Comparison of ENCODE assay signal across 13 cellular contexts in the genomic region with DNA sequence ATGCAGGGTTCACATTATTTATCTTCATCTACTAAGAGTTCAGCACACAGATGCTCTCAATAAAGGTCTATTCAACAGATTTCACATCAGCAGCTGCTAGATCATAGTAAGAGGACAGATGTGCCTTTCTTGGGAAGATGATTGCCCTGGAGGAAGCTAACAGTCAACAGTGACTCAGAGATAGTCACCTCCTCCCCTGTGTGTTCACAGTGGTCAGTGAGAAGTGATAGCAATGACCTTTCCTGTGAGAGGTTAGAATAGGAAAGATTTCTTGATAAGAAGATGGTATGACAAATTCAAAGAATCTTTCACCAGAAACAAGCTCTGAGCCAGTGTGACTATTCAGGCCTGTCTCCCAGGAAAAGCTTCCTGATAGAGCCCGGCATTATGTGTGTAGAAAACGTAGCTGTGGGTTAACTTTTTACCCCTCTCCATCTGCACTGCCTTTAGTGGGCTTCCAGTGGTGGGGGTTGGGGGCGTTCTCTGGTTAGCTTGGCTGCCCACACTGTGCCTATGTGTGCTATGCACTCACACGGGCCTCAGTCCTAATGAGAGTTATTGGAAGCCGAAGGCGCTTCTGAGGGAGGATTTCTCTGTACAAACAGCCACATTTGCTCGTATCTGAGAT.
DNase-seq lines count a peak whose midpoint lies in the region; ATAC-seq, FAIRE-seq and TF ChIP-seq lines count a peak whose summit lies in the region.
"Had no signal": no experiment of that assay in that cellular context is flagged by ENCODE, and none has a peak within 500 bp of the region (broad histone marks: within the 10 kb centered on the region; RNA-seq: fewer than 3 reads in every experiment).

No MANE protein-coding gene starts in this region.

- H4K91ac ChIP-seq in trophoblast cell (ENCODE audit: low read depth, low read length), result no peak overlapping the region

- H3K36me3 ChIP-seq in endothelial cell of umbilical vein (ENCODE audit: control insufficient read depth in 2 of 2, extremely low read depth in 1 of 2, insufficient read depth in 2 of 2, low read length in 2 of 2) (no peaks in the 10 kb centered on the region), trophoblast cell (ENCODE audit: control insufficient read depth in 1 of 2, insufficient read depth in 2 of 2, low read length in 2 of 2) (no peaks in the 10 kb centered on the region)
- H3K36me3 ChIP-seq: uterus had no signal

- peak; percentile 75 for FAIRE-seq in endothelial cell of umbilical vein (lab: Jason Lieb, UNC)
- FAIRE-seq: G401.6, kidney had no signal

- CTCF ChIA-PET in endothelial cell of umbilical vein (lab: Charles Lee), result interaction anchor here (0.8 to 2.0 kb wide), 4 partner anchors 16 to 500 kb away, joined by 3 to 5 read pairs (median 4); no protein-coding TSS in a partner anchor

- no peak overlapping the region for H2AFZ ChIP-seq in endothelial cell of umbilical vein (ENCODE audit: low read depth, low read length)
- H2AFZ ChIP-seq in trophoblast cell (ENCODE audit: insufficient read depth, low read length, poor library complexity), result no peak overlapping the region
- H2AFZ ChIP-seq: parathyroid adenoma had no signal

- POLR2A ChIA-PET in endothelial cell of umbilical vein (lab: Charles Lee), result no interaction called here

- no peak overlapping the region for H3K4ac ChIP-seq in trophoblast cell (ENCODE audit: low read depth, low read length)

- no peak overlapping the region for H3K14ac ChIP-seq in trophoblast cell (ENCODE audit: low read length)

- TF ChIP-seq CTCF in endothelial cell of umbilical vein (IDR thresholded peaks at IDR 0.05; ENCODE audit: extremely low read depth in 1 of 2, insufficient read depth in 1 of 2, low read depth in 1 of 2, low read length in 2 of 2), result no peak

- no peak overlapping the region for H3K18ac ChIP-seq in trophoblast cell (ENCODE audit: low read length)

- H3K9me1 ChIP-seq in endothelial cell of umbilical vein (replicated peaks; ENCODE audit: control insufficient read depth, extremely low read depth, insufficient read depth, low read length), result no peaks in the 10 kb centered on the region

- no peak overlapping the region for H2AK5ac ChIP-seq in trophoblast cell (ENCODE audit: low read length)

- WGBS in trophoblast cell (ENCODE audit: extremely low coverage, insufficient coverage, insufficient read length), result no CpG with 5 or more reads among the region's 7 CpGs

- peaks cover 7% of the 10 kb centered on the region for H3K4me1 ChIP-seq in endothelial cell of umbilical vein (ENCODE audit: control insufficient read depth, extremely low read depth, insufficient read depth, low read length)
- peaks cover 15 to 16% of the 10 kb centered on the region in 2 experiments for H3K4me1 ChIP-seq in trophoblast cell (ENCODE audit: control insufficient read depth in 1 of 2, insufficient read depth in 2 of 2, low read length in 2 of 2)
- H3K4me1 ChIP-seq: parathyroid adenoma, uterus had no signal

- H3K27ac ChIP-seq in endothelial cell of umbilical vein (ENCODE audit: insufficient read depth, low read depth, low read length), result no peak overlapping the region
- H3K27ac ChIP-seq in trophoblast cell (ENCODE audit: low read depth, low read length), result peak overlapping the region; percentile 29
- H3K27ac ChIP-seq: parathyroid adenoma, uterus had no signal

- H3K9me3 ChIP-seq in endothelial cell of umbilical vein (replicated peaks; ENCODE audit: control insufficient read depth, insufficient read depth, low read length) (no peaks in the 10 kb centered on the region), trophoblast cell (ENCODE audit: insufficient read depth, low read depth, low read length) (no peaks in the 10 kb centered on the region)
- H3K9me3 ChIP-seq: uterus had no signal

- no peak for ATAC-seq in GM21515 (IDR thresholded peaks at IDR 0.05; ENCODE audit: unreplicated experiment)

- H2BK12ac ChIP-seq in trophoblast cell (ENCODE audit: low read length), result no peak overlapping the region

- intact Hi-C loops in endothelial cell of umbilical vein (cut with micrococcal nuclease), result no loop called here

- H4K8ac ChIP-seq in trophoblast cell (ENCODE audit: low read depth, low read length), result peak overlapping the region; percentile 51

- H3K4me2 ChIP-seq in endothelial cell of umbilical vein (ENCODE audit: insufficient read depth, low read length), result peak overlapping the region; percentile 8
- H3K4me2 ChIP-seq in trophoblast cell (ENCODE audit: low read length), result no peak overlapping the region

- no peak overlapping the region for H3K9ac ChIP-seq in endothelial cell of umbilical vein (replicated peaks; ENCODE audit: extremely low read depth, insufficient read depth, low read length)
- H3K9ac ChIP-seq in trophoblast cell (ENCODE audit: low read length), result no peak overlapping the region
- H3K9ac ChIP-seq: parathyroid adenoma had no signal

- BruUV-seq in endothelial cell of umbilical vein (replicated peaks; lab: Mats Ljungman, UMichigan), result no TSS peak

- no peaks in the 10 kb centered on the region for H3K27me3 ChIP-seq in endothelial cell of umbilical vein (ENCODE audit: control insufficient read depth in 2 of 2, insufficient read depth in 2 of 2, low read length in 2 of 2)
- no peaks in the 10 kb centered on the region for H3K27me3 ChIP-seq in trophoblast cell (ENCODE audit: insufficient read depth, low read length)
- H3K27me3 ChIP-seq: uterus had no signal

- H3K4me3 ChIP-seq in endothelial cell of umbilical vein (replicated peaks in 1 of 3; ENCODE audit: insufficient read depth in 1 of 3, low read depth in 1 of 3, low read length in 3 of 3) (no peak overlapping the region), trophoblast cell (ENCODE audit: low read depth, low read length) (no peak overlapping the region)
- H3K4me3 ChIP-seq: uterus had no signal

- H4K20me1 ChIP-seq in endothelial cell of umbilical vein (replicated peaks; ENCODE audit: control insufficient read depth, extremely low read depth, insufficient read depth, low read length), result no peaks in the 10 kb centered on the region

- dilution Hi-C loops in endothelial cell of umbilical vein (cut with MboI; ENCODE audit: extremely low pct_ligation_motif_present, low sequenced_read_pairs), result no loop called here

- H3K79me2 ChIP-seq in endothelial cell of umbilical vein (ENCODE audit: control insufficient read depth, insufficient read depth, low read length), result no peaks in the 10 kb centered on the region
- H3K79me2 ChIP-seq in trophoblast cell (ENCODE audit: control insufficient read depth, insufficient read depth, low read length, poor library complexity), result peaks cover 2% of the 10 kb centered on the region
- H3K79me2 ChIP-seq: parathyroid adenoma had no signal

- H3K23ac ChIP-seq in trophoblast cell (ENCODE audit: low read length), result no peak overlapping the region

- H3K79me1 ChIP-seq in trophoblast cell (ENCODE audit: low read length), result peaks cover 2% of the 10 kb centered on the region

- no peak overlapping the region for H2BK120ac ChIP-seq in trophoblast cell (ENCODE audit: insufficient read depth, low read length, poor library complexity)

- peak; percentile 42 for DNase-seq in GM04503 (ENCODE audit: low read depth)
- peak; percentile 22 for DNase-seq in OCI-M1 (lab: John Stamatoyannopoulos, UW)
- DNase-seq in endothelial cell of umbilical vein (ENCODE audit: low read depth, low spot score), result peak; percentile 26
- peak; percentile 80 to 90 for DNase-seq in trophoblast cell
- DNase-seq in superior temporal gyrus (ENCODE audit: extremely low spot score), result no peak
- no peak for DNase-seq in NCI-H1092 (lab: John Stamatoyannopoulos, UW)
- DNase-seq: activated CD4-positive, alpha-beta T cell treated with anti-CD3 and anti-CD28 coated beads, Interleukin-2, amount 10 ng/mL, durations not matched to agents 24 days and 14 days; kidney; NCI-H1436 treated with DMSO at 0.1 percent for 48 hours; uterus had no signal

- no peak overlapping the region for H4K12ac ChIP-seq in trophoblast cell (ENCODE audit: low read depth, low read length)

- TF ChIP-seq POLR2A in endothelial cell of umbilical vein (IDR thresholded peaks at IDR 0.05; ENCODE audit: low read depth, low read length), result no peak

- H2BK5ac ChIP-seq in trophoblast cell (ENCODE audit: low read depth, low read length, poor library complexity), result no peak overlapping the region

TF ChIP-seq in endothelial cell of umbilical vein, 7 proteins besides CTCF, POLR2A, EP300 and RAD21:
- TF ChIP-seq MYC (IDR thresholded peaks at IDR 0.05; ENCODE audit: low read depth, low read length), result no peak
- TF ChIP-seq POLR2AphosphoS5 (IDR thresholded peaks at IDR 0.05; ENCODE audit: insufficient read depth, low read depth, low read length), result peak; percentile 29
- peak; percentile 100 for TF ChIP-seq GATA2 (IDR thresholded peaks at IDR 0.05; ENCODE audit: insufficient read depth, insufficient read length, low read depth, low read length)
- TF ChIP-seq, protein P1, sequence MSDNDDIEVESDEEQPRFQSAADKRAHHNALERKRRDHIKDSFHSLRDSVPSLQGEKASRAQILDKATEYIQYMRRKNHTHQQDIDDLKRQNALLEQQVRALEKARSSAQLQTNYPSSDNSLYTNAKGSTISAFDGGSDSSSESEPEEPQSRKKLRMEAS (IDR thresholded peaks at IDR 0.05; ENCODE audit: insufficient read depth, insufficient read length), result no peak
- TF ChIP-seq JUN (IDR thresholded peaks at IDR 0.05; ENCODE audit: borderline replicate concordance, insufficient read depth, insufficient read length, low read depth), result peak; percentile 46
- TF ChIP-seq FOS (IDR thresholded peaks at IDR 0.05; ENCODE audit: borderline replicate concordance, insufficient read depth, low read length), result peak; percentile 97
- TF ChIP-seq EZH2 (IDR thresholded peaks at IDR 0.05; ENCODE audit: borderline replicate concordance, low read depth, low read length, severe bottlenecking), result no peak

Comparison
In these comparisons a context has a peak if more than half of its experiments do, and no peak if none do; other contexts are left out.
1. DNase-seq: peak in GM04503 (single experiment), OCI-M1 (single experiment), endothelial cell of umbilical vein (single experiment) and trophoblast cell (2 of 2); none in superior temporal gyrus (single experiment) and NCI-H1092 (single experiment).